In genomic region chr15:57758556-57758955, GRCh38 we compare ENCODE assay signal across 18 cellular contexts. TPM values are rescaled to one million over a fixed set of nuclear protein-coding genes. Genes with fewer than 3 reads are reported as not detected.
A peak's percentile ranks its signal among the peaks of the same experiment; 100 is the strongest.
DNase-seq lines count a peak whose midpoint lies in the region; ATAC-seq and TF ChIP-seq lines count a peak whose summit lies in the region.
"Had no signal": no experiment of that assay in that cellular context is flagged by ENCODE, and none has a peak within 500 bp of the region (broad histone marks: within the 10 kb centered on the region; RNA-seq: fewer than 3 reads in every experiment).

No MANE protein-coding gene starts in this region.

- no peak for TF ChIP-seq CTCF in MCF 10A (IDR thresholded peaks at IDR 0.05; ENCODE audit: unreplicated experiment)
- no peak for TF ChIP-seq CTCF in breast epithelium (IDR thresholded peaks at IDR 0.05)
- TF ChIP-seq CTCF in heart left ventricle (IDR thresholded peaks at IDR 0.05): no peak

- H3K9ac ChIP-seq in adipocyte (ENCODE audit: low read length): no peak overlapping the region
- H3K9ac ChIP-seq: BLaER1 treated with 17β-estradiol and CSF1 and Interleukin-3, amounts not matched to agents 10 nM and 100 nM had no signal

- no peaks in the 10 kb centered on the region for H3K27me3 Mint-ChIP-seq in MCF 10A (ENCODE audit: insufficient read depth, unreplicated experiment)
- peaks cover 8% of the 10 kb centered on the region for H3K27me3 Mint-ChIP-seq in activated CD8-positive, alpha-beta T cell treated with anti-CD3 and anti-CD28 coated beads, Interleukin-2, amount 10 ng/mL, durations not matched to agents 7 days and 5 days (ENCODE audit: low read depth)
- H3K27me3 Mint-ChIP-seq: CD4-positive, alpha-beta memory T cell had no signal

- H3K4me1 Mint-ChIP-seq in MCF 10A (ENCODE audit: insufficient read depth, unreplicated experiment): no peaks in the 10 kb centered on the region
- no peaks in the 10 kb centered on the region for H3K4me1 Mint-ChIP-seq in activated CD8-positive, alpha-beta T cell treated with anti-CD3 and anti-CD28 coated beads, Interleukin-2, amount 10 ng/mL, durations not matched to agents 7 days and 5 days (ENCODE audit: low read depth)
- H3K4me1 Mint-ChIP-seq: CD4-positive, alpha-beta memory T cell had no signal

- no peak for ATAC-seq in activated CD8-positive, alpha-beta T cell treated with anti-CD3 and anti-CD28 coated beads, Interleukin-2, amount 10 ng/mL, durations not matched to agents 7 days and 5 days
- no peak for ATAC-seq in heart left ventricle
- no peak for ATAC-seq in GM18873 (IDR thresholded peaks at IDR 0.05; ENCODE audit: low FRiP score, unreplicated experiment)

- H3K4me1 ChIP-seq in breast epithelium: no peaks in the 10 kb centered on the region
- peaks cover 19% of the 10 kb centered on the region for H3K4me1 ChIP-seq in adipocyte (ENCODE audit: control insufficient read depth, insufficient read depth, low read length)
- no peaks in the 10 kb centered on the region for H3K4me1 ChIP-seq in heart left ventricle
- H3K4me1 ChIP-seq: BLaER1 treated with 17β-estradiol and CSF1 and Interleukin-3, amounts not matched to agents 10 nM and 100 nM; Caco-2 had no signal

- H3K27ac Mint-ChIP-seq in MCF 10A (ENCODE audit: low read depth, unreplicated experiment): no peak overlapping the region
- H3K27ac Mint-ChIP-seq in activated CD8-positive, alpha-beta T cell treated with anti-CD3 and anti-CD28 coated beads, Interleukin-2, amount 10 ng/mL, durations not matched to agents 7 days and 5 days: no peak overlapping the region
- H3K27ac Mint-ChIP-seq: CD4-positive, alpha-beta memory T cell had no signal

- H3K9me3 Mint-ChIP-seq in MCF 10A (ENCODE audit: unreplicated experiment): no peaks in the 10 kb centered on the region
- no peaks in the 10 kb centered on the region for H3K9me3 Mint-ChIP-seq in activated CD8-positive, alpha-beta T cell treated with anti-CD3 and anti-CD28 coated beads, Interleukin-2, amount 10 ng/mL, durations not matched to agents 7 days and 5 days (ENCODE audit: insufficient read depth)
- H3K9me3 Mint-ChIP-seq: CD4-positive, alpha-beta memory T cell had no signal

- H3K36me3 ChIP-seq in breast epithelium (no peaks in the 10 kb centered on the region), adipocyte (ENCODE audit: control insufficient read depth, insufficient read depth, low read length, severe bottlenecking) (no peaks in the 10 kb centered on the region), heart left ventricle (no peaks in the 10 kb centered on the region)
- H3K36me3 ChIP-seq: BLaER1 treated with 17β-estradiol and CSF1 and Interleukin-3, amounts not matched to agents 10 nM and 100 nM; MG63 had no signal

- no peaks in the 10 kb centered on the region for H3K27me3 ChIP-seq in breast epithelium
- peaks cover 9% of the 10 kb centered on the region for H3K27me3 ChIP-seq in adipocyte (replicated peaks; ENCODE audit: control insufficient read depth, insufficient read depth, low read length)
- H3K27me3 ChIP-seq in heart left ventricle: no peaks in the 10 kb centered on the region
- H3K27me3 ChIP-seq: MG63 had no signal

- H3K4me3 ChIP-seq in breast epithelium (no peak overlapping the region), adipocyte (ENCODE audit: low read length) (no peak overlapping the region), heart left ventricle (no peak overlapping the region)
- H3K4me3 ChIP-seq: BLaER1 treated with 17β-estradiol and CSF1 and Interleukin-3, amounts not matched to agents 10 nM and 100 nM; MG63 had no signal

- no peaks in the 10 kb centered on the region for H3K9me3 ChIP-seq in breast epithelium
- no peaks in the 10 kb centered on the region for H3K9me3 ChIP-seq in adipocyte (ENCODE audit: control insufficient read depth, low read length)
- no peaks in the 10 kb centered on the region for H3K9me3 ChIP-seq in heart left ventricle
- H3K9me3 ChIP-seq: BLaER1 treated with 17β-estradiol and CSF1 and Interleukin-3, amounts not matched to agents 10 nM and 100 nM; Caco-2; MG63 had no signal

- intact Hi-C loops in MCF 10A (cut with micrococcal nuclease) (loop anchor here (5.0 kb wide), 1 partner anchor 424 kb away; no protein-coding TSS in a partner anchor), breast epithelium (cut with DNase I; ENCODE audit: low total_unique reads) (no loop called here), heart left ventricle (cut with DNase I) (loop anchor here in 1 of 10 donors (10.0 kb wide), 1 partner anchor 426 kb away; no protein-coding TSS in a partner anchor)

- POLR2A ChIA-PET in MCF 10A (lab: Yijun Ruan, JAX): interaction anchor here (0.7 kb wide), 1 partner anchor 12 kb away, joined by 3 read pairs; no protein-coding TSS in a partner anchor
- POLR2A ChIA-PET in activated CD8-positive, alpha-beta T cell treated with anti-CD3 and anti-CD28 coated beads, Interleukin-2, amount 10 ng/mL, durations not matched to agents 7 days and 5 days (lab: Charles Lee): interaction anchor here (0.5 kb wide), 1 partner anchor 38 kb away, joined by 3 read pairs; no protein-coding TSS in a partner anchor

- H3K27ac ChIP-seq in breast epithelium: no peak overlapping the region
- no peak overlapping the region for H3K27ac ChIP-seq in heart left ventricle
- H3K27ac ChIP-seq: BLaER1 treated with 17β-estradiol and CSF1 and Interleukin-3, amounts not matched to agents 10 nM and 100 nM had no signal

- BruUV-seq in MCF 10A (replicated peaks; lab: Mats Ljungman, UMichigan): no TSS peak

- no peak for TF ChIP-seq POLR2A in breast epithelium (IDR thresholded peaks at IDR 0.05)
- TF ChIP-seq POLR2A in heart left ventricle (IDR thresholded peaks at IDR 0.05): no peak

- H3K36me3 Mint-ChIP-seq in MCF 10A (ENCODE audit: insufficient read depth, unreplicated experiment): no peaks in the 10 kb centered on the region
- H3K36me3 Mint-ChIP-seq in activated CD8-positive, alpha-beta T cell treated with anti-CD3 and anti-CD28 coated beads, Interleukin-2, amount 10 ng/mL, durations not matched to agents 7 days and 5 days (ENCODE audit: low read depth): no peaks in the 10 kb centered on the region

- CTCF ChIA-PET in MCF 10A (lab: Yijun Ruan, JAX): interaction anchor here (0.7 to 2.1 kb wide), 5 partner anchors 8 to 308 kb away, joined by 3 to 11 read pairs (median 6); partner anchors contain the start of gene ALDH1A2
- CTCF ChIA-PET in activated CD8-positive, alpha-beta T cell treated with anti-CD3 and anti-CD28 coated beads, Interleukin-2, amount 10 ng/mL, durations not matched to agents 7 days and 5 days (lab: Charles Lee): interaction anchor here (0.8 to 1.4 kb wide), 3 partner anchors 26 to 307 kb away, joined by 3 to 4 read pairs (median 3); partner anchors contain the start of gene ALDH1A2

- H3K4me3 Mint-ChIP-seq in MCF 10A (ENCODE audit: unreplicated experiment): no peak overlapping the region
- H3K4me3 Mint-ChIP-seq in activated CD8-positive, alpha-beta T cell treated with anti-CD3 and anti-CD28 coated beads, Interleukin-2, amount 10 ng/mL, durations not matched to agents 7 days and 5 days: no peak overlapping the region
- H3K4me3 Mint-ChIP-seq: CD4-positive, alpha-beta memory T cell had no signal

- WGBS in heart left ventricle, 4 donors: 76 to 85% (median 83%) methylated on average over 3 of the region's 3 CpGs

- DNase-seq in MCF 10A (ENCODE audit: unreplicated experiment): peak; percentile 14
- no peak for DNase-seq in breast epithelium (ENCODE audit: low spot score in 2 of 2)
- peak; percentile 32 for DNase-seq in NCI-H2029 (lab: John Stamatoyannopoulos, UW)
- peak; percentile 46 for DNase-seq in adipocyte (ENCODE audit: low read depth)
- no peak for DNase-seq in activated CD8-positive, alpha-beta T cell treated with anti-CD3 and anti-CD28 coated beads, Interleukin-2, amount 10 ng/mL, durations not matched to agents 7 days and 5 days
- DNase-seq in heart left ventricle: no peak
- DNase-seq: ACHN; Caco-2; CD4-positive, alpha-beta memory T cell; DMS153; H7; Karpas-422; MG63; NCI-H1048; NCI-H2081 treated with DMSO at 0.1 percent for 48 hours; NCI-H774 had no signal

RNA-seq across cellular contexts. Expression of gene POLR2M, which starts 52.0 kb away (rescaled TPM):
- total RNA-seq in MCF 10A (2022) (84.1 and 114 TPM in 2 replicates), breast epithelium (100 to 1,000 TPM in 2 of 3 donors, 10 to 100 TPM in 1; 63.5 to 194 (median 126) TPM), heart left ventricle (100 to 1,000 TPM in 1 of 9 donors, 10 to 100 TPM in 8; 23.6 to 243 (median 52.8) TPM)
- total RNA-seq in activated CD8-positive, alpha-beta T cell treated with anti-CD3 and anti-CD28 coated beads, Interleukin-2, amount 10 ng/mL, durations not matched to agents 7 days and 5 days: 10 to 100 TPM; 61.8 to 74.8 TPM
- 100 to 1,000 TPM in 1 of 2 donors, 10 to 100 TPM in 1; 17.4 to 210 TPM for polyA plus RNA-seq in heart left ventricle

Comparison
In these comparisons a context has a peak if more than half of its experiments do, and no peak if none do; other contexts are left out.
1. DNase-seq: peak in MCF 10A (single experiment), NCI-H2029 (single experiment) and adipocyte (single experiment); none in breast epithelium (0 of 2), activated CD8-positive, alpha-beta T cell treated with anti-CD3 and anti-CD28 coated beads, Interleukin-2, amount 10 ng/mL, durations not matched to agents 7 days and 5 days (single experiment) and heart left ventricle (0 of 5).